1 cellular context compared by ENCODE assay signal in genomic region chr11:124934862-124935547, GRCh38.
TF ChIP-seq lines count a peak whose summit lies in the region.

No MANE protein-coding gene starts in this region.

TF ChIP-seq in endothelial cell of umbilical vein, 7 proteins besides CTCF, POLR2A, EP300 and RAD21:
- no peak for TF ChIP-seq MAX (IDR thresholded peaks at IDR 0.05; ENCODE audit: insufficient read depth, insufficient read length)
- no peak for TF ChIP-seq FOS (IDR thresholded peaks at IDR 0.05; ENCODE audit: borderline replicate concordance, insufficient read depth, low read length)
- no peak for TF ChIP-seq EZH2 (IDR thresholded peaks at IDR 0.05; ENCODE audit: borderline replicate concordance, low read depth, low read length, severe bottlenecking)
- no peak for TF ChIP-seq MYC (IDR thresholded peaks at IDR 0.05; ENCODE audit: low read depth, low read length)
- no peak for TF ChIP-seq JUN (IDR thresholded peaks at IDR 0.05; ENCODE audit: borderline replicate concordance, insufficient read depth, insufficient read length, low read depth)
- TF ChIP-seq GATA2 (IDR thresholded peaks at IDR 0.05; ENCODE audit: insufficient read depth, insufficient read length, low read depth, low read length), result no peak
